ENCODE assay signal across 14 cellular contexts in genomic region chr2:72539145-72539552, GRCh38.
DNase-seq lines count a peak whose midpoint lies in the region; ATAC-seq and TF ChIP-seq lines count a peak whose summit lies in the region.
"Had no signal": no experiment of that assay in that cellular context is flagged by ENCODE, and none has a peak within 500 bp of the region (broad histone marks: within the 10 kb centered on the region; RNA-seq: fewer than 3 reads in every experiment).

No MANE protein-coding gene starts in this region.

- no peak overlapping the region for H2AFZ ChIP-seq in fibroblast of lung (ENCODE audit: low read length)

- H3K4me3 ChIP-seq in fibroblast of lung (replicated peaks in 1 of 4; ENCODE audit: control extremely low read depth in 1 of 4, insufficient read depth in 1 of 4, low read depth in 3 of 4, low read length in 4 of 4) (no peak overlapping the region), MG63 (no peak overlapping the region), vagina (no peak overlapping the region)
- H3K4me3 ChIP-seq: testis had no signal

- TF ChIP-seq POLR2A in vagina (IDR thresholded peaks at IDR 0.05), result no peak

- no peak for ATAC-seq in GM21737 (IDR thresholded peaks at IDR 0.05; ENCODE audit: unreplicated experiment)
- ATAC-seq: activated CD4-positive, CD25-positive, alpha-beta regulatory T cell treated with anti-CD3 and anti-CD28 coated beads, Interleukin-2, amount 50 U/mL, for 24 hours; activated T-cell treated with anti-CD3 and anti-CD28 coated beads, Interleukin-2, amount 50 U/mL, for 4 hours; right cardiac atrium had no signal

- peaks cover 10% of the 10 kb centered on the region for H3K9me3 Mint-ChIP-seq in progenitor cell of endocrine pancreas (ENCODE audit: low read depth)

- H3K27me3 Mint-ChIP-seq in progenitor cell of endocrine pancreas, result no peaks in the 10 kb centered on the region

- no peaks in the 10 kb centered on the region for H3K9me3 ChIP-seq in fibroblast of lung (ENCODE audit: control insufficient read depth, insufficient read depth, low read depth, low read length)
- no peaks in the 10 kb centered on the region for H3K9me3 ChIP-seq in MG63
- H3K9me3 ChIP-seq in vagina, result no peaks in the 10 kb centered on the region
- H3K9me3 ChIP-seq: testis had no signal

- intact Hi-C loops in vagina (cut with DNase I), result no loop called here

- H3K4me1 ChIP-seq in fibroblast of lung (ENCODE audit: control insufficient read depth, extremely low read depth, insufficient read depth, low read length), result no peaks in the 10 kb centered on the region
- H3K4me1 ChIP-seq in vagina, result no peaks in the 10 kb centered on the region
- H3K4me1 ChIP-seq: testis had no signal

- H4K20me1 ChIP-seq in fibroblast of lung (ENCODE audit: control insufficient read depth, extremely low read depth, insufficient read depth, low read length), result no peaks in the 10 kb centered on the region

- peak overlapping the region; percentile 50 for H3K27ac Mint-ChIP-seq in progenitor cell of endocrine pancreas

- no peak overlapping the region for H3K4me3 Mint-ChIP-seq in progenitor cell of endocrine pancreas (ENCODE audit: low read depth)
- H3K4me3 Mint-ChIP-seq: activated T-cell treated with anti-CD3 and anti-CD28 coated beads, Interleukin-2, amount 50 U/mL, for 4 hours had no signal

- H3K36me3 ChIP-seq in fibroblast of lung (ENCODE audit: control insufficient read depth, insufficient read depth, low read length) (no peaks in the 10 kb centered on the region), MG63 (no peaks in the 10 kb centered on the region), vagina (no peaks in the 10 kb centered on the region)

- peaks cover 17% of the 10 kb centered on the region for H3K36me3 Mint-ChIP-seq in progenitor cell of endocrine pancreas (ENCODE audit: insufficient read depth)

- H3K4me2 ChIP-seq in fibroblast of lung (ENCODE audit: extremely low read depth, insufficient read depth, low read length), result no peak overlapping the region

- H3K4me1 Mint-ChIP-seq in progenitor cell of endocrine pancreas (ENCODE audit: low read depth), result peaks cover 27% of the 10 kb centered on the region

- H3K27ac ChIP-seq in fibroblast of lung (ENCODE audit: insufficient read depth, low read length) (no peak overlapping the region), vagina (no peak overlapping the region)
- H3K27ac ChIP-seq: testis had no signal

- H3K9ac ChIP-seq in fibroblast of lung (ENCODE audit: insufficient read depth, low read length), result no peak overlapping the region

- DNase-seq in ELR (ENCODE audit: low read depth) (peak; percentile 49), RPMI7951 (ENCODE audit: low read depth) (peak; percentile 69), fibroblast of lung (ENCODE audit: low read depth in 2 of 2) (peak; percentile 6 to 96), progenitor cell of endocrine pancreas (ENCODE audit: low spot score, unreplicated experiment) (no peak), MG63 (no peak), vagina (ENCODE audit: extremely low spot score in 2 of 2) (no peak), NCI-H2081 treated with DMSO at 0.1 percent for 48 hours (lab: John Stamatoyannopoulos, UW) (no peak)
- DNase-seq: activated T-cell treated with anti-CD3 and anti-CD28 coated beads, Interleukin-2, amount 50 U/mL, for 4 hours; amygdala; NCI-H1436; right cardiac atrium; testis had no signal

- no peaks in the 10 kb centered on the region for H3K27me3 ChIP-seq in fibroblast of lung (ENCODE audit: control insufficient read depth, insufficient read depth, low read length)
- no peaks in the 10 kb centered on the region for H3K27me3 ChIP-seq in MG63
- H3K27me3 ChIP-seq in vagina, result no peaks in the 10 kb centered on the region
- H3K27me3 ChIP-seq: testis had no signal

- TF ChIP-seq CTCF in fibroblast of lung (conservative IDR thresholded peaks at IDR 0.05 in 1 of 2, IDR thresholded peaks at IDR 0.05 in 1 of 2; ENCODE audit: low read depth in 1 of 2, low read length in 2 of 2) (no peak), progenitor cell of endocrine pancreas (IDR thresholded peaks at IDR 0.05; ENCODE audit: unreplicated experiment) (no peak), vagina (IDR thresholded peaks at IDR 0.05) (no peak)

- no peaks in the 10 kb centered on the region for H3K79me2 ChIP-seq in fibroblast of lung (ENCODE audit: control insufficient read depth, insufficient read depth, low read length)

Comparison
In these comparisons a context has a peak if more than half of its experiments do, and no peak if none do; other contexts are left out.
1. DNase-seq: peak in ELR (single experiment), RPMI7951 (single experiment) and fibroblast of lung (2 of 2); none in progenitor cell of endocrine pancreas (single experiment), MG63 (single experiment), vagina (0 of 2) and NCI-H2081 treated with DMSO at 0.1 percent for 48 hours (single experiment).